ENCODE assay signal across 9 cellular contexts in genomic region chr12:104477812-104478388, GRCh38. TPM values are rescaled to one million over a fixed set of nuclear protein-coding genes. Genes with fewer than 3 reads are reported as not detected.
DNase-seq lines count a peak whose midpoint lies in the region; ATAC-seq and TF ChIP-seq lines count a peak whose summit lies in the region.
"Had no signal": no experiment of that assay in that cellular context is flagged by ENCODE, and none has a peak within 500 bp of the region (broad histone marks: within the 10 kb centered on the region; RNA-seq: fewer than 3 reads in every experiment).

No MANE protein-coding gene starts in this region.

- no peaks in the 10 kb centered on the region for H3K27me3 Mint-ChIP-seq in activated CD8-positive, alpha-beta T cell treated with anti-CD3 and anti-CD28 coated beads for 36 hours
- H3K27me3 Mint-ChIP-seq in naive thymus-derived CD8-positive, alpha-beta T cell, result no peaks in the 10 kb centered on the region

- H3K9me3 ChIP-seq in KOPT-K1 (ENCODE audit: insufficient read depth, low read length, poor library complexity, severe bottlenecking) (no peaks in the 10 kb centered on the region), MG63 (no peaks in the 10 kb centered on the region)

- no peaks in the 10 kb centered on the region for H3K27me3 ChIP-seq in MG63

- H3K27ac Mint-ChIP-seq in activated CD8-positive, alpha-beta T cell treated with anti-CD3 and anti-CD28 coated beads for 36 hours, result peak overlapping the region; percentile 95
- peak overlapping the region; percentile 53 to 97 (median 93) for H3K27ac Mint-ChIP-seq in naive thymus-derived CD8-positive, alpha-beta T cell

- TF ChIP-seq CTCF in activated CD8-positive, alpha-beta T cell treated with anti-CD3 and anti-CD28 coated beads for 36 hours (IDR thresholded peaks at IDR 0.05), result no peak

- POLR2A ChIA-PET in activated CD8-positive, alpha-beta T cell treated with anti-CD3 and anti-CD28 coated beads for 36 hours (lab: Charles Lee), result interaction anchor here (0.8 to 2.9 kb wide), 8 partner anchors 10 to 46 kb away, joined by 3 to 18 read pairs (median 5); no protein-coding TSS in a partner anchor
- POLR2A ChIA-PET in naive thymus-derived CD8-positive, alpha-beta T cell (lab: Charles Lee), result interaction anchor here (0.6 to 1.8 kb wide), 11 partner anchors 9 to 630 kb away, joined by 3 to 8 read pairs (median 4); partner anchors contain the start of gene WASHC4

- peak overlapping the region; percentile 99 for H3K27ac ChIP-seq in KOPT-K1 (ENCODE audit: low read depth, low read length, poor library complexity, severe bottlenecking)

- H3K9me3 Mint-ChIP-seq in activated CD8-positive, alpha-beta T cell treated with anti-CD3 and anti-CD28 coated beads for 36 hours, result no peaks in the 10 kb centered on the region
- no peaks in the 10 kb centered on the region for H3K9me3 Mint-ChIP-seq in naive thymus-derived CD8-positive, alpha-beta T cell

- intact Hi-C loops in activated CD8-positive, alpha-beta T cell treated with anti-CD3 and anti-CD28 coated beads for 36 hours (cut with micrococcal nuclease), result loop anchor here (2.0 kb wide), 1 partner anchor 15 kb away; no protein-coding TSS in a partner anchor

- H3K4me3 ChIP-seq in GM08714 (ENCODE audit: low read length) (peak overlapping the region; percentile 67), MG63 (no peak overlapping the region)

- H3K4me3 Mint-ChIP-seq in activated CD8-positive, alpha-beta T cell treated with anti-CD3 and anti-CD28 coated beads for 36 hours, result peak overlapping the region; percentile 70
- H3K4me3 Mint-ChIP-seq in naive thymus-derived CD8-positive, alpha-beta T cell, result peak overlapping the region; percentile 75 to 93 (median 90)

- peaks cover 86% of the 10 kb centered on the region for H3K4me1 Mint-ChIP-seq in activated CD8-positive, alpha-beta T cell treated with anti-CD3 and anti-CD28 coated beads for 36 hours (ENCODE audit: low read depth)
- peaks cover 36 to 89% (median 86%) of the 10 kb centered on the region in 4 donors for H3K4me1 Mint-ChIP-seq in naive thymus-derived CD8-positive, alpha-beta T cell

- peaks cover 18% of the 10 kb centered on the region for H3K36me3 Mint-ChIP-seq in activated CD8-positive, alpha-beta T cell treated with anti-CD3 and anti-CD28 coated beads for 36 hours (ENCODE audit: low read depth)
- H3K36me3 Mint-ChIP-seq in naive thymus-derived CD8-positive, alpha-beta T cell, result peaks cover 0 to 5% (median 0%) of the 10 kb centered on the region in 3 donors

- H3K36me3 ChIP-seq in KOPT-K1 (ENCODE audit: insufficient read depth, low read length) (peaks cover 32% of the 10 kb centered on the region), MG63 (no peaks in the 10 kb centered on the region)

- ATAC-seq in activated CD8-positive, alpha-beta T cell treated with anti-CD3 and anti-CD28 coated beads for 36 hours, result no peak
- peak; percentile 29 to 42 for ATAC-seq in naive thymus-derived CD8-positive, alpha-beta T cell
- no peak for ATAC-seq in GM21515 (IDR thresholded peaks at IDR 0.05; ENCODE audit: unreplicated experiment)
- ATAC-seq in left lobe of liver, result no peak

- CTCF ChIA-PET in activated CD8-positive, alpha-beta T cell treated with anti-CD3 and anti-CD28 coated beads for 36 hours (lab: Charles Lee), result interaction anchor here (0.9 to 2.6 kb wide), 7 partner anchors 8 to 96 kb away, joined by 3 to 28 read pairs (median 4); partner anchors contain the start of gene CHST11

- DNase-seq in activated CD8-positive, alpha-beta T cell treated with anti-CD3 and anti-CD28 coated beads for 36 hours, result no peak
- DNase-seq in naive thymus-derived CD8-positive, alpha-beta T cell, result no peak
- DNase-seq in left lobe of liver (ENCODE audit: low spot score) (no peak), GM19240 (ENCODE audit: insufficient read length, low spot score) (no peak), MG63 (no peak)
- DNase-seq: stimulated activated naive CD4-positive, alpha-beta T cell treated with Interleukin-2 at 50 U/mL for 16 hours had no signal

RNA-seq across cellular contexts. Expression of gene CHST11, which starts 21.2 kb away (rescaled TPM):
- 10 to 100 TPM; 30.9 to 33.9 TPM for total RNA-seq in activated CD8-positive, alpha-beta T cell treated with anti-CD3 and anti-CD28 coated beads for 36 hours
- total RNA-seq in naive thymus-derived CD8-positive, alpha-beta T cell, result 10 to 100 TPM; 26.8 to 28.4 TPM
- 10 to 100 TPM; 23.1 to 35.6 (median 26.1) TPM for polyA plus RNA-seq in naive thymus-derived CD8-positive, alpha-beta T cell
- total RNA-seq in left lobe of liver, result 1.2 TPM
- total RNA-seq in MG63 (2014; rRNA removed; shearing (Covaris generic); ENCODE audit: low replicate concordance), result 0.07 and 0.13 TPM in 2 replicates

Comparison
In these comparisons a context has a peak if more than half of its experiments do, and no peak if none do; other contexts are left out.
1. ATAC-seq: peak in naive thymus-derived CD8-positive, alpha-beta T cell (2 of 2); none in activated CD8-positive, alpha-beta T cell treated with anti-CD3 and anti-CD28 coated beads for 36 hours (single experiment), GM21515 (single experiment) and left lobe of liver (single experiment).
2. RNA of gene CHST11, which starts 21.2 kb away (total RNA-seq): 30.9 to 33.9 TPM in activated CD8-positive, alpha-beta T cell treated with anti-CD3 and anti-CD28 coated beads for 36 hours and 26.8 to 28.4 TPM in naive thymus-derived CD8-positive, alpha-beta T cell; 1.2 TPM in left lobe of liver (single experiment) and 0.07 to 0.13 TPM in MG63; every median in the first group is over 10 times any median in the second.